ENCODE assay signal across 8 cellular contexts in genomic region chr11:121446752-121447156, GRCh38. TPM values are rescaled to one million over a fixed set of nuclear protein-coding genes. Genes with fewer than 3 reads are reported as not detected.
DNase-seq lines count a peak whose midpoint lies in the region; ATAC-seq and TF ChIP-seq lines count a peak whose summit lies in the region.

No MANE protein-coding gene starts in this region.

- no peak overlapping the region for H3K4me3 Mint-ChIP-seq in activated naive CD8-positive, alpha-beta T cell treated with anti-CD3 and anti-CD28 coated beads, Interleukin-2, amount 50 U/mL, for 24 hours
- H3K4me3 Mint-ChIP-seq in nephron = peak overlapping the region in 1 of 3 experiments; percentile 19

- no peaks in the 10 kb centered on the region for H3K4me1 ChIP-seq in gastrocnemius medialis

- peak overlapping the region; percentile 43 for H3K27ac Mint-ChIP-seq in activated naive CD8-positive, alpha-beta T cell treated with anti-CD3 and anti-CD28 coated beads, Interleukin-2, amount 50 U/mL, for 24 hours
- peak overlapping the region in 2 of 3 experiments; percentile 11 to 48 for H3K27ac Mint-ChIP-seq in nephron

- in situ Hi-C loops in gastrocnemius medialis (cut with MboI; ENCODE audit: low sequenced_read_pairs in 4 of 4) = no loop called here

- H3K4me3 ChIP-seq in gastrocnemius medialis = no peak overlapping the region

- H3K36me3 Mint-ChIP-seq in activated naive CD8-positive, alpha-beta T cell treated with anti-CD3 and anti-CD28 coated beads, Interleukin-2, amount 50 U/mL, for 24 hours (ENCODE audit: low read depth) = no peaks in the 10 kb centered on the region
- H3K36me3 Mint-ChIP-seq in nephron (ENCODE audit: low read depth) = no peaks in the 10 kb centered on the region

- H3K36me3 ChIP-seq in gastrocnemius medialis = no peaks in the 10 kb centered on the region

- H3K27ac ChIP-seq in gastrocnemius medialis = no peak overlapping the region

- peaks cover 74% of the 10 kb centered on the region for H3K4me1 Mint-ChIP-seq in activated naive CD8-positive, alpha-beta T cell treated with anti-CD3 and anti-CD28 coated beads, Interleukin-2, amount 50 U/mL, for 24 hours
- peaks cover 18% of the 10 kb centered on the region for H3K4me1 Mint-ChIP-seq in nephron

- no peak for TF ChIP-seq POLR2A in gastrocnemius medialis (IDR thresholded peaks at IDR 0.05)

- ATAC-seq in HG03159 (IDR thresholded peaks at IDR 0.05; ENCODE audit: unreplicated experiment) (peak; percentile 35), gastrocnemius medialis (no peak), HG02642 (IDR thresholded peaks at IDR 0.05; ENCODE audit: poor library complexity, unreplicated experiment) (no peak), GM21576 (IDR thresholded peaks at IDR 0.05; ENCODE audit: unreplicated experiment) (no peak)
- no peak for ATAC-seq in activated naive CD8-positive, alpha-beta T cell treated with anti-CD3 and anti-CD28 coated beads, Interleukin-2, amount 50 U/mL, for 24 hours

- no peaks in the 10 kb centered on the region for H3K9me3 ChIP-seq in gastrocnemius medialis

- DNase-seq in NCI-H2171 treated with DMSO at 0.1 percent for 48 hours (lab: John Stamatoyannopoulos, UW) (peak; percentile 53), NCI-H2171 (lab: John Stamatoyannopoulos, UW) (no peak), gastrocnemius medialis (no peak)
- DNase-seq in activated naive CD8-positive, alpha-beta T cell treated with anti-CD3 and anti-CD28 coated beads, Interleukin-2, amount 50 U/mL, for 24 hours = no peak

- H3K27me3 Mint-ChIP-seq in activated naive CD8-positive, alpha-beta T cell treated with anti-CD3 and anti-CD28 coated beads, Interleukin-2, amount 50 U/mL, for 24 hours = no peaks in the 10 kb centered on the region
- H3K27me3 Mint-ChIP-seq in nephron (ENCODE audit: low read depth) = peaks cover 37% of the 10 kb centered on the region

- intact Hi-C loops in gastrocnemius medialis (cut with DNase I; ENCODE audit: low total_unique reads) = no loop called here

- no peaks in the 10 kb centered on the region for H3K9me3 Mint-ChIP-seq in activated naive CD8-positive, alpha-beta T cell treated with anti-CD3 and anti-CD28 coated beads, Interleukin-2, amount 50 U/mL, for 24 hours
- no peaks in the 10 kb centered on the region for H3K9me3 Mint-ChIP-seq in nephron

- H3K27me3 ChIP-seq in gastrocnemius medialis = peaks cover 0 to 5% (median 0%) of the 10 kb centered on the region in 3 donors

- TF ChIP-seq CTCF in nephron (IDR thresholded peaks at IDR 0.05; ENCODE audit: unreplicated experiment in 3 of 3) (no peak), gastrocnemius medialis (IDR thresholded peaks at IDR 0.05 in 4 of 5, conservative IDR thresholded peaks at IDR 0.05 in 1 of 5) (no peak)

RNA-seq across cellular contexts. Expression of gene SORL1, which starts 5.4 kb away (rescaled TPM):
- 1 to 10 TPM in 3 of 4 donors, under 1 TPM in 1; 0.78 to 2.7 (median 2.3) TPM for total RNA-seq in gastrocnemius medialis
